1 cellular context compared by ENCODE assay signal in the genomic region with DNA sequence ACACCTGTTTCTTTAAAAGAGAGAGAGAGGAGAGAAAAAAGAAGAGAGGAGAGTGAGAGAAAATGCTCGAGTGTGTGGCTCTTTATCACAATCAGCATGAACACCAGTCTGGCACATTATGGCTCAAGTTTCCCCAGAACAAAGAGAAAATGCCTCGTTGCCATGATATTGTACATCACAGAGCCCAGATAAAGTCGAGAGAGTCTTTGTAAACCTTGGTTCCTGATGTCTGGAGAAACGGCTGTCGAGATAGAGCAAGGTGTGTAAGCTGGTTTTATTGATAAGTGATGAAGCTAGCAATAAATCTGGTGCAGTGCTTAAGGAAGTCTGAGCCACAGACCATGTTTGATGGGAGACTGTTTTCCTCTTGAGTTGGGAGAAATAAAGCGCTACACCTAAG.
TF ChIP-seq lines count a peak whose summit lies in the region.

No MANE protein-coding gene starts in this region.

TF ChIP-seq in GM23338, 12 proteins besides CTCF, POLR2A, EP300 and RAD21:
- TF ChIP-seq REST (IDR thresholded peaks at IDR 0.05; ENCODE audit: unreplicated experiment): no peak
- no peak for TF ChIP-seq ZNF331 (CRISPR knock-in tag; IDR thresholded peaks at IDR 0.05; ENCODE audit: low read depth)
- no peak for TF ChIP-seq JUNB (IDR thresholded peaks at IDR 0.05; ENCODE audit: unreplicated experiment)
- TF ChIP-seq, protein P1, sequence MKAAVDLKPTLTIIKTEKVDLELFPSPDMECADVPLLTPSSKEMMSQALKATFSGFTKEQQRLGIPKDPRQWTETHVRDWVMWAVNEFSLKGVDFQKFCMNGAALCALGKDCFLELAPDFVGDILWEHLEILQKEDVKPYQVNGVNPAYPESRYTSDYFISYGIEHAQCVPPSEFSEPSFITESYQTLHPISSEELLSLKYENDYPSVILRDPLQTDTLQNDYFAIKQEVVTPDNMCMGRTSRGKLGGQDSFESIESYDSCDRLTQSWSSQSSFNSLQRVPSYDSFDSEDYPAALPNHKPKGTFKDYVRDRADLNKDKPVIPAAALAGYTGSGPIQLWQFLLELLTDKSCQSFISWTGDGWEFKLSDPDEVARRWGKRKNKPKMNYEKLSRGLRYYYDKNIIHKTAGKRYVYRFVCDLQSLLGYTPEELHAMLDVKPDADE (IDR thresholded peaks at IDR 0.05): no peak
